ENCODE assay signal across 24 cellular contexts in the genomic region with DNA sequence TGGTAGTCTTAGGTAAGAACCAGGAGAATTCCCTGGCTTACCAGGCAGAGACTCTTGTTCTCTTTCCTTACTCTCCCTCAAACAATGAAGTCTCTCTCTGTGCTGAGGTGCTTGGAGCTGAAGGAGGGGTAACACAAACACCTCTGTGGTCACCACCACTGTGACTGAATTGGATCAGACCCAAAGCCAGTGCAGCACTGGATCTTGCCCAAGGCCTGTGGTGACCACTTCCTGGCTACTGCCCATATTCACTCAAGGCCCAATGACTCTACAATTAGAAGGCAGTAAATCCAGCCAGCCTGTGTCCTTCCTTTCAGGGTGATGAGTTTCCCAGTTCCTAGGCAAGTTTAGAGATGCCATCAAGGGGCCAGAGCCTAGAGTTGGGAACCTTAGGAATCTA.
DNase-seq lines count a peak whose midpoint lies in the region; ATAC-seq and TF ChIP-seq lines count a peak whose summit lies in the region.
"Had no signal": no experiment of that assay in that cellular context is flagged by ENCODE, and none has a peak within 500 bp of the region (broad histone marks: within the 10 kb centered on the region; RNA-seq: fewer than 3 reads in every experiment).

No MANE protein-coding gene starts in this region.

- H3K4me1 ChIP-seq in PC-3 (ENCODE audit: insufficient read depth, low read length), result peaks cover 30% of the 10 kb centered on the region
- H3K4me1 ChIP-seq: colonic mucosa had no signal

- no peaks in the 10 kb centered on the region for H3K36me3 Mint-ChIP-seq in effector memory CD8-positive, alpha-beta T cell (ENCODE audit: insufficient read depth)
- H3K36me3 Mint-ChIP-seq: activated CD8-positive, alpha-beta memory T cell treated with anti-CD3 and anti-CD28 coated beads, Interleukin-2, amount 10 ng/mL, durations not matched to agents 7 days and 5 days; activated naive CD8-positive, alpha-beta T cell; CD8-positive, alpha-beta T cell had no signal

- no peaks in the 10 kb centered on the region for H3K36me3 ChIP-seq in PC-3 (ENCODE audit: low read depth, low read length)
- H3K36me3 ChIP-seq: brain microvascular endothelial cell, colonic mucosa had no signal

- H3K27ac Mint-ChIP-seq in effector memory CD8-positive, alpha-beta T cell, result no peak overlapping the region
- H3K27ac Mint-ChIP-seq: activated CD8-positive, alpha-beta memory T cell treated with anti-CD3 and anti-CD28 coated beads, Interleukin-2, amount 10 ng/mL, durations not matched to agents 7 days and 5 days; activated naive CD8-positive, alpha-beta T cell; activated T-helper 1 cell treated with anti-CD3 and anti-CD28 coated beads, Interleukin-12 subunit alpha, Interleukin-12 subunit beta, Interleukin-2, Interleukin-4 antibody, amounts not matched to agents 30 ng/mL and 10 ng/mL and 1 ng/mL, durations not matched to agents 14 hours and 24 hours and 36 hours; CD8-positive, alpha-beta T cell; endodermal cell had no signal

- H3K9me2 ChIP-seq in PC-3 (replicated peaks; ENCODE audit: low read length), result no peaks in the 10 kb centered on the region

- no peaks in the 10 kb centered on the region for H3K79me2 ChIP-seq in PC-3 (ENCODE audit: low read length)
- H3K79me2 ChIP-seq: hepatocyte had no signal

- no peaks in the 10 kb centered on the region for H4K20me1 ChIP-seq in PC-3 (ENCODE audit: low read length)

- no peak overlapping the region for H2AFZ ChIP-seq in PC-3 (ENCODE audit: low read length)
- H2AFZ ChIP-seq: hepatocyte had no signal

- CTCF ChIA-PET in PC-3 (lab: Charles Lee), result no interaction called here

- H3K4me3 ChIP-seq in PC-3 (ENCODE audit: low read length), result no peak overlapping the region
- H3K4me3 ChIP-seq: colonic mucosa, hepatocyte, lung had no signal

- no peaks in the 10 kb centered on the region for H3K27me3 Mint-ChIP-seq in effector memory CD8-positive, alpha-beta T cell
- H3K27me3 Mint-ChIP-seq: activated CD8-positive, alpha-beta memory T cell treated with anti-CD3 and anti-CD28 coated beads, Interleukin-2, amount 10 ng/mL, durations not matched to agents 7 days and 5 days; activated naive CD8-positive, alpha-beta T cell had no signal

- TF ChIP-seq CTCF in PC-3 (conservative IDR thresholded peaks at IDR 0.05; ENCODE audit: low read depth, low read length), result no peak

- H3K4me3 Mint-ChIP-seq in effector memory CD8-positive, alpha-beta T cell, result no peak overlapping the region
- H3K4me3 Mint-ChIP-seq: activated CD8-positive, alpha-beta memory T cell treated with anti-CD3 and anti-CD28 coated beads, Interleukin-2, amount 10 ng/mL, durations not matched to agents 7 days and 5 days; activated naive CD8-positive, alpha-beta T cell; activated T-helper 1 cell treated with anti-CD3 and anti-CD28 coated beads, Interleukin-12 subunit alpha, Interleukin-12 subunit beta, Interleukin-2, Interleukin-4 antibody, amounts not matched to agents 30 ng/mL and 10 ng/mL and 1 ng/mL, durations not matched to agents 14 hours and 24 hours and 36 hours; CD8-positive, alpha-beta T cell; endodermal cell had no signal

- peak overlapping the region; percentile 51 for H3K9ac ChIP-seq in PC-3 (ENCODE audit: low read length)

- peak overlapping the region; percentile 48 for H3K4me2 ChIP-seq in PC-3 (ENCODE audit: low read length)
- H3K4me2 ChIP-seq: hepatocyte had no signal

- no TSS peak for BruUV-seq in PC-3 (replicated peaks; lab: Mats Ljungman, UMichigan)

- POLR2A ChIA-PET in PC-3 (lab: Charles Lee; ENCODE audit: unreplicated experiment), result no interaction called here

- intact Hi-C loops in PC-3 (cut with micrococcal nuclease), result loop anchor here (5.0 kb wide), 1 partner anchor 1238 kb away; a partner anchor contains a TSS

- no peaks in the 10 kb centered on the region for H3K4me1 Mint-ChIP-seq in effector memory CD8-positive, alpha-beta T cell (ENCODE audit: low read depth in 2 of 2)
- H3K4me1 Mint-ChIP-seq: activated CD8-positive, alpha-beta memory T cell treated with anti-CD3 and anti-CD28 coated beads, Interleukin-2, amount 10 ng/mL, durations not matched to agents 7 days and 5 days had no signal

- H3K27ac ChIP-seq in PC-3 (ENCODE audit: low read length) (peak overlapping the region; percentile 86), epithelial cell of prostate (peak overlapping the region; percentile 51)
- H3K27ac ChIP-seq: brain microvascular endothelial cell, colonic mucosa, hepatocyte had no signal

- H3K27me3 ChIP-seq in PC-3 (ENCODE audit: low read length), result no peaks in the 10 kb centered on the region
- H3K27me3 ChIP-seq: brain microvascular endothelial cell, colonic mucosa, hepatocyte had no signal

- H3F3A ChIP-seq in PC-3 (ENCODE audit: low read length, unreplicated experiment), result no peaks in the 10 kb centered on the region

- peak; percentile 89 for ATAC-seq in PC-3
- no peak for ATAC-seq in effector memory CD8-positive, alpha-beta T cell (replicated peaks)
- ATAC-seq in activated CD4-positive, CD25-positive, alpha-beta regulatory T cell treated with anti-CD3 and anti-CD28 coated beads, Interleukin-2, amount 50 U/mL, for 24 hours, result no peak
- ATAC-seq: activated CD8-positive, alpha-beta memory T cell treated with anti-CD3 and anti-CD28 coated beads, Interleukin-2, amount 10 ng/mL, durations not matched to agents 7 days and 5 days; CD8-positive, alpha-beta T cell; right cardiac atrium had no signal

- H3K9me3 Mint-ChIP-seq in effector memory CD8-positive, alpha-beta T cell, result peaks cover 1 to 15% of the 10 kb centered on the region in 2 donors
- H3K9me3 Mint-ChIP-seq: activated T-helper 1 cell treated with anti-CD3 and anti-CD28 coated beads, Interleukin-12 subunit alpha, Interleukin-12 subunit beta, Interleukin-2, Interleukin-4 antibody, amounts not matched to agents 30 ng/mL and 10 ng/mL and 1 ng/mL, durations not matched to agents 14 hours and 24 hours and 36 hours had no signal

- H3K9me3 ChIP-seq in PC-3 (ENCODE audit: low read length), result peaks cover 5% of the 10 kb centered on the region; the same call in 1 of the 2 replicates
- H3K9me3 ChIP-seq: colonic mucosa had no signal

- peak; percentile 47 for DNase-seq in ELR (ENCODE audit: low read depth)
- DNase-seq in PC-3, result peak; percentile 96
- DNase-seq in epithelial cell of prostate (ENCODE audit: low read depth, low spot score), result no peak
- DNase-seq in renal cortical epithelial cell (ENCODE audit: low read depth), result peak; percentile 78
- DNase-seq in effector memory CD8-positive, alpha-beta T cell, result no peak
- no peak for DNase-seq in kidney glomerular epithelial cell (lab: John Stamatoyannopoulos, UW)
- DNase-seq: activated CD4-positive, alpha-beta T cell treated with anti-CD3 and anti-CD28 coated beads for 48 hours; activated CD8-positive, alpha-beta memory T cell treated with anti-CD3 and anti-CD28 coated beads, Interleukin-2, amount 10 ng/mL, durations not matched to agents 7 days and 5 days; brain microvascular endothelial cell; CD8-positive, alpha-beta T cell; colonic mucosa; DND-41; endodermal cell; NCI-H1436 treated with DMSO at 0.1 percent for 48 hours; NCI-H2171; NCI-H748 treated with DMSO at 0.1 percent for 48 hours; right cardiac atrium; SIG-M5; substantia nigra had no signal

Comparison
In these comparisons a context has a peak if more than half of its experiments do, and no peak if none do; other contexts are left out.
1. DNase-seq: peak in ELR (single experiment), PC-3 (single experiment) and renal cortical epithelial cell (single experiment); none in epithelial cell of prostate (single experiment), effector memory CD8-positive, alpha-beta T cell (0 of 3) and kidney glomerular epithelial cell (single experiment).